8 cellular contexts compared by ENCODE assay signal in the genomic region with DNA sequence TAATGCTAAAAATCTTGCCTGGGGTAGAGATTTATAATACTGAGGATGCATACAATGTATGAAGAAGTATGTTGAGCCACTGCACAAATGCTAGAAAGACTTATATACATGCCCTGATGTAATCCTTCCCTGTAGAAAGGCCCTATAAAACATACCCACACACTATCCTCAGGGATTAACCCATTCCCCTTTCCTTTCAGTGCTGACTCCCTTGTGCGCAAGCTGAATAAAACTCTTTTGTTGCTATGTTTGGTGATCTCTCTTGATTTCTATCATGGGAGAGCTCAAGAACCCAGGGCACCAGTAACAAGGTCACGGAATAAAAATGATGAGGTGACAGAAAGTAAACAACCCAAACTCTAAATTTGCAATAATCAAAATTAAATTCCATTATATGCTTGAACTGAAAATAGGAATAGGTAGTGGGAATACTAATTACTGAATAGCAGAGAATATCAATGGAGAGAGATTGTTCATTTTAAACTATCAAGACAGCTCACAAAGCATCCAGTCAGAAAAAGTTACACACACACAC.
"Had no signal": no experiment of that assay in that cellular context is flagged by ENCODE, and none has a peak within 500 bp of the region (broad histone marks: within the 10 kb centered on the region; RNA-seq: fewer than 3 reads in every experiment).

No MANE protein-coding gene starts in this region.

- H3K27ac ChIP-seq: GM23248, KMS-11 had no signal

- H3K4me3 ChIP-seq: GM23248 had no signal

- FAIRE-seq: HTR-8/SVneo had no signal

- H3K4me2 ChIP-seq: KMS-11 had no signal

- DNase-seq: GM23248, GOT3, H7, HCEC 1CT, Karpas-422, KBM-7 had no signal
